8 cellular contexts compared by ENCODE assay signal in genomic region chr22:30390974-30391691, GRCh38. TPM values are rescaled to one million over a fixed set of nuclear protein-coding genes. Genes with fewer than 3 reads are reported as not detected.
DNase-seq lines count a peak whose midpoint lies in the region; ATAC-seq and TF ChIP-seq lines count a peak whose summit lies in the region.

No MANE protein-coding gene starts in this region.

- ATAC-seq in HG02884 (IDR thresholded peaks at IDR 0.05; ENCODE audit: unreplicated experiment): no peak
- ATAC-seq in HG03039 (IDR thresholded peaks at IDR 0.05; ENCODE audit: unreplicated experiment): no peak

- H3K36me3 Mint-ChIP-seq in progenitor cell of endocrine pancreas (ENCODE audit: insufficient read depth): no peaks in the 10 kb centered on the region

- DNase-seq in D341Med (ENCODE audit: low spot score): peak; percentile 77
- DNase-seq in HUDEP-2 (lab: John Stamatoyannopoulos, UW; ENCODE audit: unreplicated experiment in 76 of 76): peak in 69 of 76 experiments; percentile 32 to 85 (median 68)
- peak; percentile 50 for DNase-seq in SHP77 treated with DMSO at 0.1 percent for 48 hours (lab: John Stamatoyannopoulos, UW)
- peak; percentile 91 for DNase-seq in activated effector memory CD4-positive, alpha-beta T cell treated with anti-CD3 and anti-CD28 coated beads, Interleukin-2, amount 50 U/mL, for 16 hours
- peak; percentile 85 for DNase-seq in germinal center (ENCODE audit: low spot score)
- peak; percentile 20 for DNase-seq in progenitor cell of endocrine pancreas (ENCODE audit: low spot score, unreplicated experiment)

- peaks cover 11% of the 10 kb centered on the region for H3K4me1 Mint-ChIP-seq in progenitor cell of endocrine pancreas (ENCODE audit: low read depth)

- peaks cover 18% of the 10 kb centered on the region for H3K27me3 Mint-ChIP-seq in progenitor cell of endocrine pancreas

- no peaks in the 10 kb centered on the region for H3K9me3 Mint-ChIP-seq in progenitor cell of endocrine pancreas (ENCODE audit: low read depth)

- H3K27ac Mint-ChIP-seq in progenitor cell of endocrine pancreas: peak overlapping the region; percentile 91

- TF ChIP-seq CTCF in progenitor cell of endocrine pancreas (IDR thresholded peaks at IDR 0.05; ENCODE audit: unreplicated experiment): peak; percentile 71

- H3K4me3 Mint-ChIP-seq in progenitor cell of endocrine pancreas (ENCODE audit: low read depth): no peak overlapping the region

RNA-seq across cellular contexts. Expression of gene RNF215, which starts 3.9 kb away (rescaled TPM):
- 32.5 and 35.8 TPM in 2 replicates for total RNA-seq in progenitor cell of endocrine pancreas

RNA-seq across cellular contexts. Expression of gene SEC14L2, which starts 5.7 kb away (rescaled TPM):
- total RNA-seq in progenitor cell of endocrine pancreas: 13.2 and 13.7 TPM in 2 replicates

RNA-seq across cellular contexts. Expression of gene CCDC157, which starts 34.3 kb away (rescaled TPM):
- total RNA-seq in progenitor cell of endocrine pancreas: 11.1 and 13.5 TPM in 2 replicates

RNA-seq across cellular contexts. Expression of gene MTFP1, which starts 34.4 kb away (rescaled TPM):
- total RNA-seq in progenitor cell of endocrine pancreas: 12.6 and 16.6 TPM in 2 replicates

RNA-seq across cellular contexts. Expression of gene SF3A1, which starts 34.4 kb away (rescaled TPM):
- total RNA-seq in progenitor cell of endocrine pancreas: 155 and 165 TPM in 2 replicates

Comparison
In these comparisons a context has a peak if more than half of its experiments do, and no peak if none do; other contexts are left out.
1. DNase-seq: peak in every context shown above with its lines; median percentile 91 in activated effector memory CD4-positive, alpha-beta T cell treated with anti-CD3 and anti-CD28 coated beads, Interleukin-2, amount 50 U/mL, for 16 hours; 85 in germinal center; 77 in D341Med; 68 in HUDEP-2; 50 in SHP77 treated with DMSO at 0.1 percent for 48 hours; 20 in progenitor cell of endocrine pancreas.